Comparison of ENCODE assay signal across 16 cellular contexts in the genomic region with DNA sequence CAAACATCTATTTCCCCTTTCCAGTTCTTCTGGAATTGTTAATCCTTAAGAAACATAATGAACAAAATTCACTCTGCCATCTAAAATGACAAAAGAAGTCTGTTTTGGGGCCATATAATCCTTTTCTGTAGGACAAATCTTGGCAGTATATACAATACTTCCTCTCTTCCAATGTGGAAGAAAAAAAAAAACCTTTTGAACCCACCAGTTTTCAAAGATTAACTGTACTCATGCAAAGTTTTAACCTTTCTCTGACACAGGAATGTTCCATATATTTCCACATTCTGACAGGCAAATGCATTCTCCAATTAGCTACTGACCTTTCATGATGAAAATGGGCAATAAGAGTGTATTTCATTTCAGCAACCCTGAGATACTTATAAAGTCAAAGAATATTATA.
A peak's percentile ranks its signal among the peaks of the same experiment; 100 is the strongest.
DNase-seq lines count a peak whose midpoint lies in the region; ATAC-seq and TF ChIP-seq lines count a peak whose summit lies in the region.
"Had no signal": no experiment of that assay in that cellular context is flagged by ENCODE, and none has a peak within 500 bp of the region (broad histone marks: within the 10 kb centered on the region; RNA-seq: fewer than 3 reads in every experiment).

No MANE protein-coding gene starts in this region.

- H3K4me1 Mint-ChIP-seq in natural killer cell treated with Interleukin-12 subunit alpha and Interleukin-12 subunit beta and Interleukin-15 and Interleukin-18, amount 100 ng/mL, for 72 hours (ENCODE audit: low read depth in 2 of 2) = peaks cover 31 to 41% of the 10 kb centered on the region in 2 donors
- H3K4me1 Mint-ChIP-seq: IgD-negative memory B cell had no signal

- H3K27ac Mint-ChIP-seq in natural killer cell treated with Interleukin-12 subunit alpha and Interleukin-12 subunit beta and Interleukin-15 and Interleukin-18, amount 100 ng/mL, for 72 hours = peak overlapping the region; percentile 85 to 88
- H3K27ac Mint-ChIP-seq: IgD-negative memory B cell had no signal

- H4K20me1 ChIP-seq in DND-41 (ENCODE audit: insufficient read depth, low read length) = no peaks in the 10 kb centered on the region

- DNase-seq in DND-41 = no peak
- peak; percentile 76 for DNase-seq in adipocyte (ENCODE audit: low read depth)
- DNase-seq in fibroblast of villous mesenchyme (ENCODE audit: low read depth) = peak; percentile 9
- DNase-seq in natural killer cell treated with Interleukin-12 subunit alpha and Interleukin-12 subunit beta and Interleukin-15 and Interleukin-18, amount 100 ng/mL, for 72 hours (ENCODE audit: low spot score) = no peak
- DNase-seq in GM10266 (ENCODE audit: extremely low spot score) = no peak
- DNase-seq in GDM1 (lab: John Stamatoyannopoulos, UW) = no peak
- no peak for DNase-seq in GM13976 (ENCODE audit: low spot score)
- DNase-seq: DMS79 treated with DMSO at 0.1 percent for 48 hours, H9, NCI-H1417, NCI-H187, NCI-H2107, NCI-H510A treated with DMSO at 0.1 percent for 48 hours, PC-3 had no signal

- no peak for ATAC-seq in DND-41 (ENCODE audit: insufficient read depth, low read depth)
- no peak for ATAC-seq in natural killer cell treated with Interleukin-12 subunit alpha and Interleukin-12 subunit beta and Interleukin-15 and Interleukin-18, amount 100 ng/mL, for 72 hours
- ATAC-seq: PC-3 had no signal

- H3K9me3 Mint-ChIP-seq in natural killer cell treated with Interleukin-12 subunit alpha and Interleukin-12 subunit beta and Interleukin-15 and Interleukin-18, amount 100 ng/mL, for 72 hours = no peaks in the 10 kb centered on the region
- H3K9me3 Mint-ChIP-seq: H9, IgD-negative memory B cell had no signal

- no peaks in the 10 kb centered on the region for H3K27me3 Mint-ChIP-seq in natural killer cell treated with Interleukin-12 subunit alpha and Interleukin-12 subunit beta and Interleukin-15 and Interleukin-18, amount 100 ng/mL, for 72 hours
- H3K27me3 Mint-ChIP-seq: IgD-negative memory B cell had no signal

- H3K4me3 ChIP-seq in DND-41 (ENCODE audit: low read depth in 1 of 2, low read length in 2 of 2) (no peak overlapping the region), adipocyte (ENCODE audit: low read length) (no peak overlapping the region), fibroblast of villous mesenchyme (ENCODE audit: low read depth, low read length) (no peak overlapping the region)

- no peak overlapping the region for H3K4me2 ChIP-seq in DND-41 (ENCODE audit: insufficient read depth, low read length)

- H3K79me2 ChIP-seq in DND-41 (ENCODE audit: insufficient read depth, low read length) = no peaks in the 10 kb centered on the region

- no peaks in the 10 kb centered on the region for H3K36me3 Mint-ChIP-seq in natural killer cell treated with Interleukin-12 subunit alpha and Interleukin-12 subunit beta and Interleukin-15 and Interleukin-18, amount 100 ng/mL, for 72 hours

- no peaks in the 10 kb centered on the region for H3K9me3 ChIP-seq in DND-41 (ENCODE audit: insufficient read depth, low read length, severe bottlenecking)
- H3K9me3 ChIP-seq in adipocyte (ENCODE audit: control insufficient read depth, low read length) = no peaks in the 10 kb centered on the region

- 0 out of 2 replicates have a peak overlapping the region, but pooled peaks have one; percentile 25 for H3K27ac ChIP-seq in DND-41 (ENCODE audit: low read length)
- H3K27ac ChIP-seq: C4-2B had no signal

- no peaks in the 10 kb centered on the region for H3K36me3 ChIP-seq in DND-41 (ENCODE audit: insufficient read depth, low read length)
- peaks cover 8% of the 10 kb centered on the region for H3K36me3 ChIP-seq in adipocyte (ENCODE audit: control insufficient read depth, insufficient read depth, low read length, severe bottlenecking)

- H3K4me1 ChIP-seq in DND-41 (ENCODE audit: insufficient read depth, low read length) (peaks cover 26% of the 10 kb centered on the region), adipocyte (ENCODE audit: control insufficient read depth, insufficient read depth, low read length) (peaks cover 11% of the 10 kb centered on the region)

- in situ Hi-C loops in GM13976 (cut with MboI; ENCODE audit: low sequenced_read_pairs, unreplicated experiment) = no loop called here

- no peak for TF ChIP-seq CTCF in DND-41 (IDR thresholded peaks at IDR 0.05; ENCODE audit: borderline replicate concordance, extremely low read depth, low read length, poor library complexity, severe bottlenecking)
- TF ChIP-seq CTCF in fibroblast of villous mesenchyme (IDR thresholded peaks at IDR 0.05; ENCODE audit: insufficient read depth, low read depth, low read length) = no peak
- no peak for TF ChIP-seq CTCF in GM10266 (IDR thresholded peaks at IDR 0.05; ENCODE audit: control insufficient read depth, insufficient read depth, low read depth, missing control alignments)
- no peak for TF ChIP-seq CTCF in GM13976 (IDR thresholded peaks at IDR 0.05; ENCODE audit: borderline replicate concordance, control extremely low read depth, extremely low read depth, insufficient read depth, missing control alignments)

- peak overlapping the region; percentile 76 for H3K4me3 Mint-ChIP-seq in natural killer cell treated with Interleukin-12 subunit alpha and Interleukin-12 subunit beta and Interleukin-15 and Interleukin-18, amount 100 ng/mL, for 72 hours
- H3K4me3 Mint-ChIP-seq: H9, IgD-negative memory B cell had no signal

- H2AFZ ChIP-seq in DND-41 (ENCODE audit: low read depth, low read length) = no peak overlapping the region

- H3K9ac ChIP-seq in DND-41 (ENCODE audit: low read depth, low read length) (no peak overlapping the region), adipocyte (ENCODE audit: low read length) (no peak overlapping the region)

- H3K27me3 ChIP-seq in DND-41 (ENCODE audit: insufficient read depth, low read length, poor library complexity) = peaks cover 3% of the 10 kb centered on the region
- no peaks in the 10 kb centered on the region for H3K27me3 ChIP-seq in adipocyte (replicated peaks; ENCODE audit: control insufficient read depth, insufficient read depth, low read length)

Comparison
In these comparisons a context has a peak if more than half of its experiments do, and no peak if none do; other contexts are left out.
1. DNase-seq: peak in adipocyte (single experiment) and fibroblast of villous mesenchyme (single experiment); none in DND-41 (single experiment), natural killer cell treated with Interleukin-12 subunit alpha and Interleukin-12 subunit beta and Interleukin-15 and Interleukin-18, amount 100 ng/mL, for 72 hours (single experiment), GM10266 (single experiment), GDM1 (single experiment) and GM13976 (single experiment).